Comparison of ENCODE assay signal across 8 cellular contexts in the genomic region with DNA sequence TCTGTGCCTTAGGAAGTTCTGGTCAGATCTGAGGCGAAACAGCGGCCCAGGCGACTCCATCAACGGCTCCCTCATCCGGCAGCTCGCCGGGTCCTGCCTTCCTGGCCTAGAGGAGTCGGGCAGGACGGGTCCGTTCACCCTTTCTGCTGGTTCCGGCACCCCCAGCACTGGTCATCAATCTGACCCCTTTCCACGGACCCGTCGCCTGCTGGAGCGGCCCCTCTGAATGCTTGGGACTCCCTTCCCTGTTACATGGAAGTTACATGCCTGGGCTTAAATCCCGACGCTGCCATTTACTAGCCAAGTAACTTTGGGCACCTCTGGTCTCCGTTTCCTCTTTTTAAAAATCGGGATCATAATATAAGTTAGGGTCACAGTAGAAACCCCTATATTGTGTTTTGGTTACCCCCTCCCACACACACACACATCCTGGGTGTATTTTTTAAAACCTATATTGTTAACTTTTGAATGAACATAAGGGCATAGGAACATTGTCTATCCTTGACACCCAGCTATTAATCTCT. TPM values are rescaled to one million over a fixed set of nuclear protein-coding genes. Genes with fewer than 3 reads are reported as not detected.
DNase-seq lines count a peak whose midpoint lies in the region; ATAC-seq and TF ChIP-seq lines count a peak whose summit lies in the region.

No MANE protein-coding gene starts in this region.

- no peak for DNase-seq in activated CD4-positive, alpha-beta T cell treated with anti-CD3 and anti-CD28 coated beads for 36 hours
- DNase-seq in activated CD4-positive, alpha-beta T cell treated with anti-CD3 and anti-CD28 coated beads, Interleukin-2, amount 50 U/mL, for 48 hours = no peak
- DNase-seq in NCI-H2171 treated with DMSO at 0.1 percent for 48 hours (lab: John Stamatoyannopoulos, UW) (peak; percentile 39), osteocyte (ENCODE audit: extremely low spot score, unreplicated experiment) (no peak), globus pallidus (ENCODE audit: low spot score) (no peak), inferior parietal cortex (ENCODE audit: extremely low spot score) (no peak)
- DNase-seq in activated effector memory CD4-positive, alpha-beta T cell treated with Interleukin-2 at 50 U/mL for 16 hours = no peak

- peak overlapping the region; percentile 84 for H3K4me3 Mint-ChIP-seq in activated CD4-positive, alpha-beta T cell treated with anti-CD3 and anti-CD28 coated beads for 36 hours
- peak overlapping the region; percentile 80 for H3K4me3 Mint-ChIP-seq in osteocyte (ENCODE audit: unreplicated experiment)

- H3K36me3 ChIP-seq in endocrine pancreas (ENCODE audit: control insufficient read depth, insufficient read depth, low read length) = no peaks in the 10 kb centered on the region

- peak; percentile 21 for ATAC-seq in activated CD4-positive, alpha-beta T cell treated with anti-CD3 and anti-CD28 coated beads for 36 hours

- CTCF ChIA-PET in activated CD4-positive, alpha-beta T cell treated with anti-CD3 and anti-CD28 coated beads for 36 hours (lab: Charles Lee) = interaction anchor here (0.5 to 1.2 kb wide), 5 partner anchors 10 to 466 kb away, joined by 3 to 4 read pairs (median 3); no protein-coding TSS in a partner anchor

- peak overlapping the region; percentile 58 for H3K9ac ChIP-seq in endocrine pancreas (ENCODE audit: control insufficient read depth, insufficient read depth, low read length)

- no peaks in the 10 kb centered on the region for H3K4me1 ChIP-seq in endocrine pancreas (ENCODE audit: control insufficient read depth, insufficient read depth, low read length)

- POLR2A ChIA-PET in activated CD4-positive, alpha-beta T cell treated with anti-CD3 and anti-CD28 coated beads for 36 hours (lab: Charles Lee) = no interaction called here

- H3K9me3 ChIP-seq in endocrine pancreas (ENCODE audit: control insufficient read depth, low read length) = no peaks in the 10 kb centered on the region

- H3K27me3 Mint-ChIP-seq in activated CD4-positive, alpha-beta T cell treated with anti-CD3 and anti-CD28 coated beads for 36 hours = no peaks in the 10 kb centered on the region
- H3K27me3 Mint-ChIP-seq in osteocyte (ENCODE audit: unreplicated experiment) = no peaks in the 10 kb centered on the region

- H3K9me3 Mint-ChIP-seq in activated CD4-positive, alpha-beta T cell treated with anti-CD3 and anti-CD28 coated beads for 36 hours (ENCODE audit: low read depth) = peaks cover 3% of the 10 kb centered on the region
- no peaks in the 10 kb centered on the region for H3K9me3 Mint-ChIP-seq in osteocyte (ENCODE audit: unreplicated experiment)

- H3K27ac Mint-ChIP-seq in activated CD4-positive, alpha-beta T cell treated with anti-CD3 and anti-CD28 coated beads for 36 hours = peak overlapping the region; percentile 90
- H3K27ac Mint-ChIP-seq in osteocyte (ENCODE audit: unreplicated experiment) = peak overlapping the region; percentile 89

- H3K27me3 ChIP-seq in endocrine pancreas (ENCODE audit: control insufficient read depth, insufficient read depth, low read length) = no peaks in the 10 kb centered on the region

- peak overlapping the region; percentile 59 for H3K4me3 ChIP-seq in endocrine pancreas (ENCODE audit: control insufficient read depth, insufficient read depth, low read length)

- TF ChIP-seq CTCF in osteocyte (IDR thresholded peaks at IDR 0.05) = no peak

- peaks cover 16% of the 10 kb centered on the region for H3K36me3 Mint-ChIP-seq in activated CD4-positive, alpha-beta T cell treated with anti-CD3 and anti-CD28 coated beads for 36 hours (ENCODE audit: low read depth)
- H3K36me3 Mint-ChIP-seq in osteocyte (ENCODE audit: unreplicated experiment) = no peaks in the 10 kb centered on the region

- intact Hi-C loops in activated CD4-positive, alpha-beta T cell treated with anti-CD3 and anti-CD28 coated beads for 36 hours (cut with DNase I, micrococcal nuclease) = loop anchor here (2.0 to 10.0 kb wide), 4 partner anchors 90 to 478 kb away; partner anchors contain the start of genes FKBP14 (in 1 of the 2), GARS1 (in 1 of the 2) and ZNRF2 (in 1 of the 2)

- peaks cover 39% of the 10 kb centered on the region for H3K4me1 Mint-ChIP-seq in activated CD4-positive, alpha-beta T cell treated with anti-CD3 and anti-CD28 coated beads for 36 hours
- H3K4me1 Mint-ChIP-seq in osteocyte (ENCODE audit: unreplicated experiment) = peaks cover 24% of the 10 kb centered on the region

RNA-seq across cellular contexts. Expression of gene GGCT, which starts 0.6 kb away (rescaled TPM):
- total RNA-seq in activated CD4-positive, alpha-beta T cell treated with anti-CD3 and anti-CD28 coated beads for 36 hours = 10 to 100 TPM; 48.8 to 76.8 TPM
- total RNA-seq in osteocyte = 24.2 and 26.7 TPM in 2 replicates

RNA-seq across cellular contexts. Expression of gene NOD1, which starts 26.7 kb away (rescaled TPM):
- total RNA-seq in activated CD4-positive, alpha-beta T cell treated with anti-CD3 and anti-CD28 coated beads for 36 hours = 10 to 100 TPM; 10.8 to 11.0 TPM
- 7.2 and 8.9 TPM in 2 replicates for total RNA-seq in osteocyte
